Comparison of ENCODE assay signal across 1 cellular context in genomic region chr3:172167892-172168648, GRCh38.
TF ChIP-seq lines count a peak whose summit lies in the region.

No MANE protein-coding gene starts in this region.

TF ChIP-seq in A549, 52 proteins besides CTCF, POLR2A, EP300 and RAD21 (continued from another document):
- no peak for TF ChIP-seq HES2 (IDR thresholded peaks at IDR 0.05)
- no peak for TF ChIP-seq ATOH8 (CRISPR knock-in tag; IDR thresholded peaks at IDR 0.05; ENCODE audit: low read depth)
- TF ChIP-seq JUN (IDR thresholded peaks at IDR 0.05), result no peak
- no peak; the same call in 1 of the 2 replicates for TF ChIP-seq HOXB13 (CRISPR knock-in tag; IDR thresholded peaks at IDR 0.05; ENCODE audit: low read depth)
- no peak for TF ChIP-seq CBX8 (IDR thresholded peaks at IDR 0.05)
- TF ChIP-seq ESRRA (IDR thresholded peaks at IDR 0.05; ENCODE audit: borderline replicate concordance, low read length), result no peak
- no peak for TF ChIP-seq ZFP36 (IDR thresholded peaks at IDR 0.05; ENCODE audit: borderline replicate concordance, partially characterized antibody)
- no peak for TF ChIP-seq HDAC2 (IDR thresholded peaks at IDR 0.05)
- no peak for TF ChIP-seq EHF (CRISPR knock-in tag; IDR thresholded peaks at IDR 0.05)
TF ChIP-seq in A549: peak in this region for 0.
